21 cellular contexts compared by ENCODE assay signal in the genomic region with DNA sequence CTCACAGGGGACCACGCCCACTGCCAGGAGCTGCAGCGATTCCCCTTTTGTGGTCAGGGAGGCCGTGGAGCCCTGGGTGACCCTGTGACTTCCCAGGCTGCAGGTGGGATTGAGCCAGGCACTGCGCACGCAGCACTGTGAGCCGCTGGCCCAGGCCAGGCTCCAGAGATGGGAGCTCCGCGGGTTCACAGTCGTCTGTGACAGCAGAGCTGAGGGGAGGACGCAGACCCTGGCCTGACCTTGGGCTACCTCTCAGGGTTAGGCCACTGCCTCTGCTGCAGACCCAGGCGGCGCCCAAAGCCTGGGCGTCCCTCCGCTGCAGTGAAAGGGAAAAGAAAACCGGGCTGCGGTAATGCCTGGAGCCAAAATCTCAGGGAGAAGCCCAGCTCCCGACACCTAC.
DNase-seq lines count a peak whose midpoint lies in the region; ATAC-seq and TF ChIP-seq lines count a peak whose summit lies in the region.
"Had no signal": no experiment of that assay in that cellular context is flagged by ENCODE, and none has a peak within 500 bp of the region (broad histone marks: within the 10 kb centered on the region; RNA-seq: fewer than 3 reads in every experiment).

No MANE protein-coding gene starts in this region.

- no peak overlapping the region for H3K4me3 Mint-ChIP-seq in endodermal cell
- H3K4me3 Mint-ChIP-seq: CD4-positive, alpha-beta memory T cell; natural killer cell; T-cell had no signal

- H3K9me3 Mint-ChIP-seq in endodermal cell, result no peaks in the 10 kb centered on the region
- H3K9me3 Mint-ChIP-seq: CD4-positive, alpha-beta memory T cell; natural killer cell; T-cell had no signal

- H3K27ac Mint-ChIP-seq in endodermal cell, result no peak overlapping the region
- H3K27ac Mint-ChIP-seq: natural killer cell, T-cell had no signal

- no peak for TF ChIP-seq CTCF in GM13976 (IDR thresholded peaks at IDR 0.05; ENCODE audit: borderline replicate concordance, control extremely low read depth, extremely low read depth, insufficient read depth, missing control alignments)
- no peak for TF ChIP-seq CTCF in Panc1 (IDR thresholded peaks at IDR 0.05)
- TF ChIP-seq CTCF in endodermal cell (conservative IDR thresholded peaks at IDR 0.05), result no peak
- TF ChIP-seq CTCF in sigmoid colon (IDR thresholded peaks at IDR 0.05), result no peak
- no peak for TF ChIP-seq CTCF in GM20000 (IDR thresholded peaks at IDR 0.05; ENCODE audit: extremely low read depth, missing control alignments)

- BruUV-seq in Panc1 (replicated peaks; lab: Mats Ljungman, UMichigan), result no TSS peak

- no peak for TF ChIP-seq POLR2A in sigmoid colon (IDR thresholded peaks at IDR 0.05)

- intact Hi-C loops in Panc1 (cut with micrococcal nuclease; ENCODE audit: unreplicated experiment), result loop anchor here (1.0 to 10.0 kb wide), 4 partner anchors 174 to 514 kb away; no protein-coding TSS in a partner anchor
- intact Hi-C loops in sigmoid colon (cut with DNase I), result loop anchor here (1.0 to 5.0 kb wide), 2 partner anchors 425 to 516 kb away; no protein-coding TSS in a partner anchor

- 86 to 93% methylated on average over 12 to 17 of the region's 17 CpGs for WGBS in endodermal cell (ENCODE audit: insufficient coverage in 1 of 2, insufficient read length in 1 of 2), 2 experiments
- WGBS in sigmoid colon, 2 donors, result 78 to 81% methylated on average over 17 of the region's 17 CpGs

- no peaks in the 10 kb centered on the region for H3K9me3 ChIP-seq in Panc1 (ENCODE audit: control insufficient read depth, insufficient read depth, low read depth, low read length)
- no peaks in the 10 kb centered on the region for H3K9me3 ChIP-seq in endodermal cell (ENCODE audit: control insufficient read depth, low read length)
- no peaks in the 10 kb centered on the region for H3K9me3 ChIP-seq in sigmoid colon
- H3K9me3 ChIP-seq: esophagus squamous epithelium, lower lobe of right lung, mucosa of descending colon, SJSA1 had no signal

- H3K27me3 ChIP-seq in Panc1 (ENCODE audit: control insufficient read depth, insufficient read depth, low read length), result peaks cover 7% of the 10 kb centered on the region; the same call in 1 of the 2 replicates
- H3K27me3 ChIP-seq in endodermal cell (ENCODE audit: control insufficient read depth, insufficient read depth, low read length, poor library complexity, severe bottlenecking), result no peaks in the 10 kb centered on the region
- H3K27me3 ChIP-seq in sigmoid colon, result peaks cover 0 to 33% (median 0%) of the 10 kb centered on the region in 3 donors
- H3K27me3 ChIP-seq: cardiac muscle cell, SJSA1 had no signal

- POLR2A ChIA-PET in Panc1 (lab: Charles Lee), result no interaction called here

- no peak for TF ChIP-seq EP300 in sigmoid colon (IDR thresholded peaks at IDR 0.05)

- H3K4me1 ChIP-seq in Panc1 (ENCODE audit: control insufficient read depth, insufficient read depth, low read length) (no peaks in the 10 kb centered on the region), endodermal cell (ENCODE audit: control insufficient read depth, insufficient read depth, low read length) (no peaks in the 10 kb centered on the region), sigmoid colon (no peaks in the 10 kb centered on the region)
- H3K4me1 ChIP-seq: lower lobe of right lung, SJSA1 had no signal

- H3K27ac ChIP-seq in Panc1 (ENCODE audit: low read length) (no peak overlapping the region), endodermal cell (ENCODE audit: low read depth, low read length) (no peak overlapping the region), sigmoid colon (no peak overlapping the region)
- H3K27ac ChIP-seq: cardiac muscle cell, esophagus squamous epithelium, lower lobe of right lung, RWPE1, SJSA1, skin epidermis, WERI-Rb-1 had no signal

- no peaks in the 10 kb centered on the region for H3K27me3 Mint-ChIP-seq in endodermal cell (ENCODE audit: insufficient read depth)

- H3K4me3 ChIP-seq in Panc1 (ENCODE audit: low read depth in 2 of 2, low read length in 2 of 2) (no peak overlapping the region), endodermal cell (ENCODE audit: low read length) (no peak overlapping the region), sigmoid colon (no peak overlapping the region)
- H3K4me3 ChIP-seq: cardiac muscle cell, esophagus squamous epithelium, lower lobe of right lung, mucosa of descending colon, SJSA1, skin epidermis had no signal

- in situ Hi-C loops in GM13976 (cut with MboI; ENCODE audit: low sequenced_read_pairs, unreplicated experiment) (loop anchor here (10.0 kb wide), 1 partner anchor 514 kb away; no protein-coding TSS in a partner anchor), Panc1 (cut with HindIII; ENCODE audit: low pct_unique_long_range_greater_than_20kb, low sequenced_read_pairs) (no loop called here)

- H3K36me3 ChIP-seq in Panc1 (ENCODE audit: control insufficient read depth, insufficient read depth, low read length) (no peaks in the 10 kb centered on the region), endodermal cell (ENCODE audit: control insufficient read depth, insufficient read depth, low read length) (no peaks in the 10 kb centered on the region), sigmoid colon (no peaks in the 10 kb centered on the region)
- H3K36me3 ChIP-seq: cardiac muscle cell, esophagus squamous epithelium, lower lobe of right lung, SJSA1, WERI-Rb-1 had no signal

- H3K4me1 Mint-ChIP-seq in endodermal cell, result no peaks in the 10 kb centered on the region
- H3K4me1 Mint-ChIP-seq: T-cell had no signal

- CTCF ChIA-PET in Panc1 (lab: Charles Lee), result interaction anchor here (0.5 to 1.2 kb wide), 5 partner anchors 12 to 891 kb away, joined by 3 to 11 read pairs (median 3); no protein-coding TSS in a partner anchor

- H3K36me3 Mint-ChIP-seq in endodermal cell (ENCODE audit: low read depth), result no peaks in the 10 kb centered on the region
- H3K36me3 Mint-ChIP-seq: CD4-positive, alpha-beta memory T cell; natural killer cell; T-cell had no signal

- H3K9ac ChIP-seq in endodermal cell (ENCODE audit: extremely low read depth, low read length, poor library complexity, severe bottlenecking), result no peak overlapping the region

- DNase-seq in GM13976 (ENCODE audit: low spot score) (peak; percentile 34), Panc1 (ENCODE audit: low read depth, low spot score) (no peak), endodermal cell (peak; percentile 50), sigmoid colon (peak; percentile 39), NCI-H2029 (lab: John Stamatoyannopoulos, UW) (no peak), GM20000 (ENCODE audit: low spot score) (no peak), NCI-H1436 (lab: John Stamatoyannopoulos, UW) (no peak)
- DNase-seq: esophagus squamous epithelium, NCI-H2107, NCI-H446 treated with DMSO at 0.1 percent for 48 hours had no signal

- 0 out of 2 replicates have a peak, but pooled peaks have one; percentile 15 for ATAC-seq in Panc1
- no peak for ATAC-seq in HG03045 (IDR thresholded peaks at IDR 0.05; ENCODE audit: unreplicated experiment)

Comparison
In these comparisons a context has a peak if more than half of its experiments do, and no peak if none do; other contexts are left out.
1. DNase-seq: peak in GM13976 (single experiment), endodermal cell (single experiment) and sigmoid colon (single experiment); none in Panc1 (single experiment), NCI-H2029 (single experiment), GM20000 (single experiment) and NCI-H1436 (single experiment).